Comparison of ENCODE assay signal across 9 cellular contexts in genomic region chr15:89003865-89004725, GRCh38.
A peak's percentile ranks its signal among the peaks of the same experiment; 100 is the strongest.
DNase-seq lines count a peak whose midpoint lies in the region; ATAC-seq and TF ChIP-seq lines count a peak whose summit lies in the region.
"Had no signal": no experiment of that assay in that cellular context is flagged by ENCODE, and none has a peak within 500 bp of the region (broad histone marks: within the 10 kb centered on the region; RNA-seq: fewer than 3 reads in every experiment).

No MANE protein-coding gene starts in this region.

- no peak for TF ChIP-seq POLR2A in Peyer's patch (IDR thresholded peaks at IDR 0.05)

- H3K36me3 ChIP-seq in Peyer's patch, result no peaks in the 10 kb centered on the region

- POLR2A ChIA-PET in HEK293T (lab: Yijun Ruan, JAX), result interaction anchor here (1.1 kb wide), 1 partner anchor 92 kb away, joined by 3 read pairs; no protein-coding TSS in a partner anchor

- TF ChIP-seq CTCF in AG10803 (conservative IDR thresholded peaks at IDR 0.05; ENCODE audit: low read length), result peak; percentile 67
- peak; percentile 60 to 63 for TF ChIP-seq CTCF in brain (conservative IDR thresholded peaks at IDR 0.05)
- TF ChIP-seq CTCF in Peyer's patch (IDR thresholded peaks at IDR 0.05), result no peak

- no peaks in the 10 kb centered on the region for H3K36me3 Mint-ChIP-seq in brain
- H3K36me3 Mint-ChIP-seq: naive thymus-derived CD8-positive, alpha-beta T cell had no signal

- peaks cover 0 to 5% (median 0%) of the 10 kb centered on the region in 4 donors for H3K4me1 ChIP-seq in Peyer's patch

- DNase-seq in AG10803 (ENCODE audit: low read depth) (peak; percentile 68), HEK293T (ENCODE audit: extremely low spot score) (peak; percentile 59), left kidney (ENCODE audit: low read depth, low spot score) (peak; percentile 81), Peyer's patch (no peak)
- no peak for DNase-seq in activated T-cell treated with anti-CD3 and anti-CD28 coated beads, Interleukin-2, amount 50 U/mL, for 1 hour
- DNase-seq: naive thymus-derived CD8-positive, alpha-beta T cell had no signal

- CTCF ChIA-PET in HEK293T (lab: Yijun Ruan, JAX), result interaction anchor here (0.6 to 2.9 kb wide), 5 partner anchors 10 to 99 kb away, joined by 3 to 20 read pairs (median 4); no protein-coding TSS in a partner anchor

- H3K9me3 ChIP-seq in Peyer's patch, result no peaks in the 10 kb centered on the region

- no peak overlapping the region for H3K27ac ChIP-seq in Peyer's patch

- H3K4me3 ChIP-seq in AG10803 (ENCODE audit: low read length), result no peak overlapping the region
- H3K4me3 ChIP-seq in Peyer's patch, result no peak overlapping the region

- H3K27me3 ChIP-seq in Peyer's patch, result no peaks in the 10 kb centered on the region

- ATAC-seq in GM18517 (IDR thresholded peaks at IDR 0.05; ENCODE audit: unreplicated experiment) (no peak), GM19023 (IDR thresholded peaks at IDR 0.05; ENCODE audit: unreplicated experiment) (no peak)

- H3K9me3 Mint-ChIP-seq in brain, result no peaks in the 10 kb centered on the region
- H3K9me3 Mint-ChIP-seq: naive thymus-derived CD8-positive, alpha-beta T cell had no signal

- peaks cover 12% of the 10 kb centered on the region for H3K4me1 Mint-ChIP-seq in brain

- no peak overlapping the region for H3K27ac Mint-ChIP-seq in brain

- H3K4me3 Mint-ChIP-seq in brain, result no peak overlapping the region
- H3K4me3 Mint-ChIP-seq: naive thymus-derived CD8-positive, alpha-beta T cell had no signal

- H3K27me3 Mint-ChIP-seq in brain, result peaks cover 13% of the 10 kb centered on the region

TF ChIP-seq in HEK293T, 16 proteins besides CTCF, POLR2A, EP300 and RAD21:
- no peak for TF ChIP-seq FOXK2 (IDR thresholded peaks at IDR 0.05)

Comparison
In these comparisons a context has a peak if more than half of its experiments do, and no peak if none do; other contexts are left out.
1. DNase-seq: peak in AG10803 (single experiment), HEK293T (single experiment) and left kidney (single experiment); none in activated T-cell treated with anti-CD3 and anti-CD28 coated beads, Interleukin-2, amount 50 U/mL, for 1 hour (single experiment) and Peyer's patch (0 of 3).
2. CTCF ChIP-seq: peak in AG10803 (single experiment) and brain (2 of 2); none in Peyer's patch (0 of 6).